In the genomic region with DNA sequence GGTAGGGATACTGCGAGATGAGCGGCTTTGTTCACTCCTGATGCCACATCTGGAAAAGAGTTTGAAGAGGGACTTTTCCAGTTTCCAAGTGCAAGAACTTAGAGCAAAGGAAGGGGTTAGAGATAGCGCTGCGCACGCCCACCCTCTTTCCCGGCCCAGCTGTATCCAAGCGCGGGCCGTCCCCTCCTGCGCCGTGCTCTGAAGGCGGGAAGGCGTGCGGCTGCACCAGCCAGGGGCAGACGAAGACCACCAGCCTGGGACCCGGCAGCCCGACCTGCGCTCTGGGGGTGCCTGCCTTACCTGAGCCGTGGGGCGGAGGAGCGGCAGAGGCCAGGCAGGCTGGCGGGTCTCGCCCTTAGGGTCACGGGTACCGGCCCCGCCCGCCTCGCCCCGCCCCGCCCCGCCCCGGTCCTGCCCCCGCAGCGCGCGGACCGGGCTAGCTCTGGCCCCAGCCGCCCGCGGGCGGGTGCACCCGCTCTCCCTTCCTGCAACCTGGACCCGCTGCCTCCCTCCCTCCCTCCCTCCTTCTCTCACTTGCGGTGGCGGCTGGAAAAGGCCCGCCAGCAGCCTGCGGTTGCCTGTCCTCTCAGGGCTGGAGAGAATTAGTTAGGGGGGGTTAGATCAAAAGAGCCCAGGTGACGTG, we compare ENCODE assay signal across 11 cellular contexts. TPM values are rescaled to one million over a fixed set of nuclear protein-coding genes. Genes with fewer than 3 reads are reported as not detected.
A peak's percentile ranks its signal among the peaks of the same experiment; 100 is the strongest.
DNase-seq lines count a peak whose midpoint lies in the region; ATAC-seq and TF ChIP-seq lines count a peak whose summit lies in the region.
"Had no signal": no experiment of that assay in that cellular context is flagged by ENCODE, and none has a peak within 500 bp of the region (broad histone marks: within the 10 kb centered on the region; RNA-seq: fewer than 3 reads in every experiment).

WDR72 (minus strand) TSS at position 331 of the 643 bp plus-strand sequence. CDS start 26,514 bp downstream, outside the sequence.

- H3K4me1 Mint-ChIP-seq in neural crest cell, result no peaks in the 10 kb centered on the region
- H3K4me1 Mint-ChIP-seq: activated CD4-positive, alpha-beta T cell treated with anti-CD3 and anti-CD28 coated beads, Interleukin-2, amount 10 ng/mL, durations not matched to agents 24 days and 14 days; CD8-positive, alpha-beta memory T cell had no signal

- H3K27ac Mint-ChIP-seq in neural crest cell (ENCODE audit: unreplicated experiment), result no peak within 1 kb of the TSS
- H3K27ac Mint-ChIP-seq: activated CD4-positive, alpha-beta T cell treated with anti-CD3 and anti-CD28 coated beads, Interleukin-2, amount 10 ng/mL, durations not matched to agents 24 days and 14 days had no signal

- H3K4me3 ChIP-seq in brain microvascular endothelial cell (ENCODE audit: low read depth, low read length), result no peak within 1 kb of the TSS

- H3K27me3 Mint-ChIP-seq in neural crest cell (ENCODE audit: low read depth), result peaks cover 57% of the 10 kb centered on the region

- peak within 1 kb of the TSS; percentile 79 for H3K4me3 Mint-ChIP-seq in neural crest cell
- H3K4me3 Mint-ChIP-seq: activated CD4-positive, alpha-beta T cell treated with anti-CD3 and anti-CD28 coated beads, Interleukin-2, amount 10 ng/mL, durations not matched to agents 24 days and 14 days; CD8-positive, alpha-beta memory T cell had no signal

- H3K27ac ChIP-seq in foreskin keratinocyte (no peak within 1 kb of the TSS), brain microvascular endothelial cell (no peak within 1 kb of the TSS)

- ATAC-seq in foreskin keratinocyte, result peak; percentile 45
- ATAC-seq in HG02852 (IDR thresholded peaks at IDR 0.05; ENCODE audit: unreplicated experiment), result no peak

- in situ Hi-C loops in brain microvascular endothelial cell (cut with HindIII; ENCODE audit: low pct_ligation_motif_present, low sequenced_read_pairs), result no loop called here

- TF ChIP-seq CTCF in foreskin keratinocyte (conservative IDR thresholded peaks at IDR 0.05) (no peak), neural crest cell (conservative IDR thresholded peaks at IDR 0.05) (no peak), brain microvascular endothelial cell (IDR thresholded peaks at IDR 0.05; ENCODE audit: low read depth, low read length, missing control alignments) (no peak)

- H3K36me3 ChIP-seq in brain microvascular endothelial cell (replicated peaks), result no peaks in the 10 kb centered on the region

- peaks cover 15% of the 10 kb centered on the region for H3K27me3 ChIP-seq in foreskin keratinocyte
- H3K27me3 ChIP-seq in brain microvascular endothelial cell (replicated peaks), result no peaks in the 10 kb centered on the region

- peak; percentile 45 for DNase-seq in D341Med (ENCODE audit: low spot score)
- DNase-seq in NCI-H510A (lab: John Stamatoyannopoulos, UW), result peak; percentile 31
- no peak for DNase-seq in foreskin keratinocyte
- DNase-seq in neural crest cell (ENCODE audit: low read depth, low spot score), result peak; percentile 20
- no peak for DNase-seq in brain microvascular endothelial cell
- DNase-seq in globus pallidus (ENCODE audit: low spot score), result no peak
- DNase-seq in COR-L47 (lab: John Stamatoyannopoulos, UW), result no peak
- DNase-seq: activated CD4-positive, alpha-beta T cell treated with anti-CD3 and anti-CD28 coated beads, Interleukin-2, amount 10 ng/mL, durations not matched to agents 24 days and 14 days; CD8-positive, alpha-beta memory T cell had no signal

- no peaks in the 10 kb centered on the region for H3K9me3 Mint-ChIP-seq in neural crest cell
- H3K9me3 Mint-ChIP-seq: activated CD4-positive, alpha-beta T cell treated with anti-CD3 and anti-CD28 coated beads, Interleukin-2, amount 10 ng/mL, durations not matched to agents 24 days and 14 days had no signal

- no peaks in the 10 kb centered on the region for H3K36me3 Mint-ChIP-seq in neural crest cell (ENCODE audit: low read depth)
- H3K36me3 Mint-ChIP-seq: CD8-positive, alpha-beta memory T cell had no signal

- no peaks in the 10 kb centered on the region for H3K4me1 ChIP-seq in foreskin keratinocyte

RNA-seq across cellular contexts. Expression of gene WDR72, which starts in this region (rescaled TPM):
- not detected in 2 replicates for total RNA-seq in foreskin keratinocyte
- not detected in 2 replicates for polyA plus RNA-seq in foreskin keratinocyte
- 1.7 and 2.5 TPM in 2 replicates for total RNA-seq in neural crest cell
- total RNA-seq: activated CD4-positive, alpha-beta T cell treated with anti-CD3 and anti-CD28 coated beads, Interleukin-2, amount 10 ng/mL, durations not matched to agents 24 days and 14 days; CD8-positive, alpha-beta memory T cell; glomerular endothelial cell had no signal
- polyA plus RNA-seq: CD8-positive, alpha-beta memory T cell had no signal

Comparison
In these comparisons a context has a peak if more than half of its experiments do, and no peak if none do; other contexts are left out.
1. Peak in ATAC-seq in foreskin keratinocyte; RNA of the gene not detected or under 1 TPM.
2. DNase-seq: peak in D341Med (single experiment), NCI-H510A (single experiment) and neural crest cell (single experiment); none in foreskin keratinocyte (0 of 2), brain microvascular endothelial cell (single experiment), globus pallidus (single experiment) and COR-L47 (single experiment).